28 cellular contexts compared by ENCODE assay signal in genomic region chr1:180616441-180616840, GRCh38. TPM values are rescaled to one million over a fixed set of nuclear protein-coding genes. Genes with fewer than 3 reads are reported as not detected.
"Had no signal": no experiment of that assay in that cellular context is flagged by ENCODE, and none has a peak within 500 bp of the region (broad histone marks: within the 10 kb centered on the region; RNA-seq: fewer than 3 reads in every experiment).

No MANE protein-coding gene starts in this region.

- H3K27ac ChIP-seq: lower lobe of right lung, right atrium auricular region, tibial nerve had no signal

- FAIRE-seq: bronchial epithelial cell, endometrium, islet of Langerhans, urothelium cell line had no signal

- H3K36me3 Mint-ChIP-seq: activated naive CD8-positive, alpha-beta T cell treated with anti-CD3 and anti-CD28 coated beads, Interleukin-2, amount 10 ng/mL, durations not matched to agents 7 days and 5 days had no signal

- H3K4me3 Mint-ChIP-seq: activated CD4-positive, alpha-beta T cell treated with anti-CD3 and anti-CD28 coated beads, Interleukin-2, amount 10 ng/mL, durations not matched to agents 24 days and 14 days; activated CD8-positive, alpha-beta T cell treated with anti-CD3 and anti-CD28 coated beads for 36 hours; activated naive CD8-positive, alpha-beta T cell treated with anti-CD3 and anti-CD28 coated beads, Interleukin-2, amount 10 ng/mL, durations not matched to agents 7 days and 5 days; activated T-cell treated with anti-CD3 and anti-CD28 coated beads, Interleukin-2, amount 50 U/mL, for 24 hours; stimulated activated naive CD8-positive, alpha-beta T cell treated with anti-CD3 and anti-CD28 coated beads, Interleukin-15, Interleukin-2, amounts not matched to agents 100 ng/mL and 50 ng/mL, for 24 hours had no signal

- H3K4me1 ChIP-seq: tibial nerve had no signal

- H3K4me3 ChIP-seq: lower lobe of right lung, right atrium auricular region, skin epidermis, tibial nerve had no signal

- H3K4me1 Mint-ChIP-seq: activated naive CD8-positive, alpha-beta T cell treated with anti-CD3 and anti-CD28 coated beads, Interleukin-2, amount 10 ng/mL, durations not matched to agents 7 days and 5 days had no signal

- H3K9me3 ChIP-seq: lower lobe of right lung, right atrium auricular region, tibial nerve had no signal

- H3K27ac Mint-ChIP-seq: activated CD4-positive, alpha-beta T cell treated with anti-CD3 and anti-CD28 coated beads, Interleukin-2, amount 10 ng/mL, durations not matched to agents 24 days and 14 days; activated CD8-positive, alpha-beta T cell treated with anti-CD3 and anti-CD28 coated beads for 36 hours; activated naive CD8-positive, alpha-beta T cell treated with anti-CD3 and anti-CD28 coated beads, Interleukin-2, amount 10 ng/mL, durations not matched to agents 7 days and 5 days; activated T-cell treated with anti-CD3 and anti-CD28 coated beads, Interleukin-2, amount 50 U/mL, for 24 hours; activated T-helper 2 cell treated with anti-CD3 and anti-CD28 coated beads, Interferon-gamma antibody, Interleukin-2, Interleukin-4, amounts not matched to agents 10 μg/mL and 5 μg/mL and 100 μg/mL, durations not matched to agents 14 hours and 24 hours and 36 hours; progenitor cell of endocrine pancreas; stimulated activated naive CD8-positive, alpha-beta T cell treated with anti-CD3 and anti-CD28 coated beads, Interleukin-15, Interleukin-2, amounts not matched to agents 100 ng/mL and 50 ng/mL, for 24 hours had no signal

- H3K27me3 ChIP-seq: right atrium auricular region, tibial nerve had no signal

- DNase-seq: activated CD4-positive, alpha-beta T cell treated with anti-CD3 and anti-CD28 coated beads, Interleukin-2, amount 10 ng/mL, durations not matched to agents 24 days and 14 days; activated CD4-positive, CD25-positive, alpha-beta regulatory T cell; activated CD8-positive, alpha-beta T cell treated with anti-CD3 and anti-CD28 coated beads for 36 hours; activated naive CD4-positive, alpha-beta T cell treated with Interleukin-2 at 50 U/mL for 16 hours; activated naive CD8-positive, alpha-beta T cell treated with anti-CD3 and anti-CD28 coated beads, Interleukin-2, amount 10 ng/mL, durations not matched to agents 7 days and 5 days; activated T-cell treated with anti-CD3 and anti-CD28 coated beads, Interleukin-2, amount 50 U/mL, for 24 hours; amygdala; cerebellar nuclear complex; cortex of kidney; foreskin melanocyte; glutamatergic neuron; hippocampal formation; lower lobe of right lung; stimulated activated CD4-positive, alpha-beta T cell treated with anti-CD3 and anti-CD28 coated beads, Interleukin-15, amount 100 ng/mL, for 24 hours; stimulated activated CD4-positive, alpha-beta T cell treated with anti-CD3 and anti-CD28 coated beads, Interleukin-2, amount 100 ng/mL, for 48 hours; T-helper 1 cell; T1000 had no signal

- H3K27me3 Mint-ChIP-seq: activated CD4-positive, alpha-beta T cell treated with anti-CD3 and anti-CD28 coated beads, Interleukin-2, amount 10 ng/mL, durations not matched to agents 24 days and 14 days; activated CD8-positive, alpha-beta T cell treated with anti-CD3 and anti-CD28 coated beads for 36 hours; activated naive CD8-positive, alpha-beta T cell treated with anti-CD3 and anti-CD28 coated beads, Interleukin-2, amount 10 ng/mL, durations not matched to agents 7 days and 5 days; activated T-cell treated with anti-CD3 and anti-CD28 coated beads, Interleukin-2, amount 50 U/mL, for 24 hours; progenitor cell of endocrine pancreas; stimulated activated naive CD8-positive, alpha-beta T cell treated with anti-CD3 and anti-CD28 coated beads, Interleukin-15, Interleukin-2, amounts not matched to agents 100 ng/mL and 50 ng/mL, for 24 hours had no signal

- H3K9me3 Mint-ChIP-seq: activated CD8-positive, alpha-beta T cell treated with anti-CD3 and anti-CD28 coated beads for 36 hours; activated naive CD8-positive, alpha-beta T cell treated with anti-CD3 and anti-CD28 coated beads, Interleukin-2, amount 10 ng/mL, durations not matched to agents 7 days and 5 days; activated T-cell treated with anti-CD3 and anti-CD28 coated beads, Interleukin-2, amount 50 U/mL, for 24 hours; activated T-helper 2 cell treated with anti-CD3 and anti-CD28 coated beads, Interferon-gamma antibody, Interleukin-2, Interleukin-4, amounts not matched to agents 10 μg/mL and 5 μg/mL and 100 μg/mL, durations not matched to agents 14 hours and 24 hours and 36 hours; stimulated activated naive CD8-positive, alpha-beta T cell treated with anti-CD3 and anti-CD28 coated beads, Interleukin-15, Interleukin-2, amounts not matched to agents 100 ng/mL and 50 ng/mL, for 24 hours had no signal

- H3K36me3 ChIP-seq: lower lobe of right lung, right atrium auricular region, tibial nerve had no signal

- ATAC-seq: activated CD8-positive, alpha-beta T cell treated with anti-CD3 and anti-CD28 coated beads for 36 hours had no signal

RNA-seq across cellular contexts. Expression of gene OVAAL, which starts 57.7 kb away (rescaled TPM):
- total RNA-seq: activated CD4-positive, alpha-beta T cell treated with anti-CD3 and anti-CD28 coated beads, Interleukin-2, amount 10 ng/mL, durations not matched to agents 24 days and 14 days; activated CD8-positive, alpha-beta T cell treated with anti-CD3 and anti-CD28 coated beads for 36 hours; activated naive CD8-positive, alpha-beta T cell treated with anti-CD3 and anti-CD28 coated beads, Interleukin-2, amount 10 ng/mL, durations not matched to agents 7 days and 5 days; activated T-helper 2 cell treated with anti-CD3 and anti-CD28 coated beads, Interferon-gamma antibody, Interleukin-2, Interleukin-4, amounts not matched to agents 10 μg/mL and 5 μg/mL and 100 μg/mL, durations not matched to agents 14 hours and 24 hours and 36 hours; bronchial epithelial cell; lower lobe of right lung; omental fat pad; progenitor cell of endocrine pancreas; tibial nerve had no signal
